Comparison of ENCODE assay signal across 29 cellular contexts in genomic region chr9:12162101-12162500, GRCh38.
"Had no signal": no experiment of that assay in that cellular context is flagged by ENCODE, and none has a peak within 500 bp of the region (broad histone marks: within the 10 kb centered on the region; RNA-seq: fewer than 3 reads in every experiment).

No MANE protein-coding gene starts in this region.

- ATAC-seq: activated CD8-positive, alpha-beta memory T cell treated with anti-CD3 and anti-CD28 coated beads, Interleukin-2, amount 10 ng/mL, durations not matched to agents 7 days and 5 days; activated naive CD8-positive, alpha-beta T cell treated with anti-CD3 and anti-CD28 coated beads, Interleukin-2, amount 50 U/mL, for 24 hours; Panc1 had no signal

- DNase-seq: activated CD4-positive, alpha-beta memory T cell treated with anti-CD3 and anti-CD28 coated beads, Interleukin-2, amount 10 ng/mL, durations not matched to agents 7 days and 5 days; activated CD4-positive, alpha-beta T cell treated with anti-CD3 and anti-CD28 coated beads for 1 hour; activated CD4-positive, alpha-beta T cell treated with anti-CD3 and anti-CD28 coated beads for 48 hours; activated CD4-positive, CD25-positive, alpha-beta regulatory T cell; activated CD8-positive, alpha-beta memory T cell treated with anti-CD3 and anti-CD28 coated beads for 24 hours; activated CD8-positive, alpha-beta memory T cell treated with anti-CD3 and anti-CD28 coated beads, Interleukin-2, amount 10 ng/mL, durations not matched to agents 7 days and 5 days; activated CD8-positive, alpha-beta memory T cell treated with anti-CD3 and anti-CD28 coated beads, Interleukin-2, amount 50 U/mL, for 48 hours; activated effector memory CD4-positive, alpha-beta T cell treated with Interleukin-2 at 50 U/mL for 16 hours; activated naive CD4-positive, alpha-beta T cell treated with anti-CD3 and anti-CD28 coated beads, Interleukin-2, amount 10 ng/mL, durations not matched to agents 7 days and 5 days; activated naive CD8-positive, alpha-beta T cell treated with anti-CD3 and anti-CD28 coated beads, Interleukin-2, amount 50 U/mL, for 24 hours; activated T-cell treated with anti-CD3 and anti-CD28 coated beads, Interleukin-2, amount 50 U/mL, for 48 hours; brain microvascular endothelial cell; KG1; MM.1S; MV-4-11; NCI-H1092; NCI-H1436 treated with DMSO at 0.1 percent for 48 hours; NCI-H1694 treated with DMSO at 0.1 percent for 48 hours; NCI-H2029; NCI-H2171 treated with DMSO at 0.1 percent for 48 hours; NCI-H2227 treated with DMSO at 0.1 percent for 48 hours; NCI-H446; NCI-H510A treated with DMSO at 0.1 percent for 48 hours; NCI-H526 treated with DMSO at 0.1 percent for 48 hours; SHP77; SJCRH30; T1000; WERI-Rb-1 had no signal
